In genomic region chr16:12893050-12893750, GRCh38 we compare ENCODE assay signal across 29 cellular contexts. TPM values are rescaled to one million over a fixed set of nuclear protein-coding genes. Genes with fewer than 3 reads are reported as not detected.
A peak's percentile ranks its signal among the peaks of the same experiment; 100 is the strongest.
DNase-seq lines count a peak whose midpoint lies in the region; ATAC-seq, FAIRE-seq and TF ChIP-seq lines count a peak whose summit lies in the region.
"Had no signal": no experiment of that assay in that cellular context is flagged by ENCODE, and none has a peak within 500 bp of the region (broad histone marks: within the 10 kb centered on the region; RNA-seq: fewer than 3 reads in every experiment).

No MANE protein-coding gene starts in this region.

- ATAC-seq in HepG2 (no peak), right lobe of liver (no peak), WTC11 (no peak), HG03460 (IDR thresholded peaks at IDR 0.05; ENCODE audit: unreplicated experiment) (no peak)
- ATAC-seq: GM12878 had no signal

- no peak overlapping the region for H2BK5ac ChIP-seq in H1 (ENCODE audit: low read depth, low read length)

- no peak overlapping the region for H2BK12ac ChIP-seq in H1 (ENCODE audit: low read depth, low read length)

- no peak overlapping the region for H3K14ac ChIP-seq in H1 (ENCODE audit: insufficient read length)

- peaks cover 13% of the 10 kb centered on the region for H3K4me1 Mint-ChIP-seq in WTC11
- H3K4me1 Mint-ChIP-seq: CD14-positive monocyte; CD4-positive, alpha-beta memory T cell; CD4-positive, CD25-positive, alpha-beta regulatory T cell; CD8-positive, alpha-beta memory T cell had no signal

- no peak overlapping the region for H3K4me3 ChIP-seq in HepG2 (replicated peaks in 1 of 3; ENCODE audit: insufficient read depth in 1 of 3, low read depth in 2 of 3, low read length in 3 of 3)
- H3K4me3 ChIP-seq in right lobe of liver: no peak overlapping the region
- H3K4me3 ChIP-seq in H1 (ENCODE audit: extremely low read depth in 1 of 4, insufficient read depth in 2 of 4, low read depth in 3 of 4, low read length in 4 of 4): no peak overlapping the region
- H3K4me3 ChIP-seq: BLaER1, GM12878 had no signal

- no peak for TF ChIP-seq EP300 in HepG2 (IDR thresholded peaks at IDR 0.05; ENCODE audit: low read depth in 2 of 2, low read length in 2 of 2)
- TF ChIP-seq EP300 in HepG2 (CRISPR knock-in tag; IDR thresholded peaks at IDR 0.05; ENCODE audit: borderline replicate concordance): no peak
- no peak for TF ChIP-seq EP300 in H1 (IDR thresholded peaks at IDR 0.05; ENCODE audit: borderline replicate concordance in 1 of 2, low read depth in 2 of 2, low read length in 2 of 2)

- TF ChIP-seq POLR2A in HepG2 (IDR thresholded peaks at IDR 0.05; ENCODE audit: insufficient read depth in 1 of 2, low read depth in 2 of 2, low read length in 2 of 2) (no peak), right lobe of liver (IDR thresholded peaks at IDR 0.05) (no peak), H1 (IDR thresholded peaks at IDR 0.05; ENCODE audit: control extremely low read depth in 1 of 2, low read depth in 2 of 2, low read length in 2 of 2) (no peak)

- no peak for DNase-seq in HepG2 (ENCODE audit: low spot score)
- no peak for DNase-seq in right lobe of liver
- no peak for DNase-seq in WTC11 (ENCODE audit: low spot score)
- DNase-seq in H1 (ENCODE audit: low read depth in 1 of 2, low spot score in 2 of 2): no peak
- DNase-seq in GM13976 (ENCODE audit: low spot score): no peak
- DNase-seq: 8988T; ACHN; BE2C; C1 segment of cervical spinal cord; CD4-positive, alpha-beta memory T cell; CD4-positive, CD25-positive, alpha-beta regulatory T cell; CD8-positive, alpha-beta memory T cell; COR-L47; DMS 273 treated with DMSO at 0.1 percent for 48 hours; DMS153; DMS53; DMS79; DND-41; EL; GDM1 had no signal

- H3K4me2 ChIP-seq in HepG2 (ENCODE audit: low read depth, low read length) (no peak overlapping the region), H1 (ENCODE audit: insufficient read depth in 1 of 2, low read depth in 2 of 2, low read length in 2 of 2) (no peak overlapping the region)
- H3K4me2 ChIP-seq: BLaER1 had no signal

- H3K4ac ChIP-seq in H1 (replicated peaks; ENCODE audit: insufficient read length, low read depth, low read length): no peak overlapping the region

- BruUV-seq in HepG2 (replicated peaks; lab: Mats Ljungman, UMichigan): no TSS peak

- H2BK15ac ChIP-seq in H1 (ENCODE audit: low read length): no peak overlapping the region

- TF ChIP-seq CTCF in HepG2 (CRISPR knock-in tag; IDR thresholded peaks at IDR 0.05) (no peak), right lobe of liver (IDR thresholded peaks at IDR 0.05) (no peak), WTC11 (IDR thresholded peaks at IDR 0.05) (no peak), H1 (IDR thresholded peaks at IDR 0.05; ENCODE audit: control extremely low read depth in 1 of 3, insufficient read depth in 1 of 3, low read depth in 1 of 3, low read length in 3 of 3) (no peak), GM13976 (IDR thresholded peaks at IDR 0.05; ENCODE audit: borderline replicate concordance, control extremely low read depth, extremely low read depth, insufficient read depth, missing control alignments) (no peak)

- no peak overlapping the region for H3K23ac ChIP-seq in H1 (ENCODE audit: insufficient read length)

- no peak overlapping the region for H4K5ac ChIP-seq in H1 (ENCODE audit: insufficient read length, low read depth, low read length)

- no peak overlapping the region for H3K27ac ChIP-seq in HepG2 (ENCODE audit: extremely low read length, insufficient read depth, low read length)
- H3K27ac ChIP-seq in right lobe of liver: no peak overlapping the region
- no peak overlapping the region for H3K27ac ChIP-seq in H1 (ENCODE audit: low read depth, low read length)
- H3K27ac ChIP-seq: BLaER1 had no signal

- intact Hi-C loops in HepG2 (cut with micrococcal nuclease; ENCODE audit: unreplicated experiment) (loop anchor here (10.0 kb wide), 1 partner anchor 982 kb away; no protein-coding TSS in a partner anchor), right lobe of liver (cut with DNase I) (no loop called here)

- no peak overlapping the region for H2BK120ac ChIP-seq in H1 (replicated peaks; ENCODE audit: low read depth, low read length)

- H3K79me2 ChIP-seq in HepG2 (ENCODE audit: insufficient read depth, low read length): no peaks in the 10 kb centered on the region
- H3K79me2 ChIP-seq in H1 (ENCODE audit: control insufficient read depth in 1 of 2, insufficient read depth in 2 of 2, low read length in 2 of 2): no peaks in the 10 kb centered on the region

- no peak overlapping the region for H3K18ac ChIP-seq in H1 (ENCODE audit: extremely low read depth, low read length)

- H4K20me1 ChIP-seq in HepG2 (ENCODE audit: insufficient read depth, low read length) (no peaks in the 10 kb centered on the region), H1 (replicated peaks in 1 of 2; ENCODE audit: control insufficient read depth in 1 of 2, insufficient read depth in 2 of 2, low read length in 2 of 2) (peaks cover 0 to 2% of the 10 kb centered on the region in 2 experiments)
- H4K20me1 ChIP-seq: BLaER1 had no signal

- no peak overlapping the region for H2AK5ac ChIP-seq in H1 (ENCODE audit: low read depth, low read length)

- H3K27me3 ChIP-seq in HepG2 (ENCODE audit: control insufficient read depth in 1 of 2, insufficient read depth in 2 of 2, low read length in 2 of 2) (no peaks in the 10 kb centered on the region), right lobe of liver (no peaks in the 10 kb centered on the region), H1 (replicated peaks in 1 of 4; ENCODE audit: control insufficient read depth in 3 of 4, extremely low read depth in 1 of 4, insufficient read depth in 3 of 4, low read length in 3 of 4) (no peaks in the 10 kb centered on the region)
- H3K27me3 ChIP-seq: BE2C had no signal

- TF ChIP-seq RAD21 in HepG2 (CRISPR knock-in tag; IDR thresholded peaks at IDR 0.05) (no peak), H1 (IDR thresholded peaks at IDR 0.05 in 1 of 2, conservative IDR thresholded peaks at IDR 0.05 in 1 of 2; ENCODE audit: low read depth in 2 of 2, low read length in 2 of 2) (no peak)

- H3K27ac Mint-ChIP-seq in WTC11: no peak overlapping the region
- H3K27ac Mint-ChIP-seq: CD4-positive, CD25-positive, alpha-beta regulatory T cell; CD8-positive, alpha-beta memory T cell had no signal

- H3K36me3 Mint-ChIP-seq in WTC11: no peaks in the 10 kb centered on the region
- H3K36me3 Mint-ChIP-seq: CD14-positive monocyte; CD4-positive, alpha-beta memory T cell; CD4-positive, CD25-positive, alpha-beta regulatory T cell; CD8-positive, alpha-beta memory T cell had no signal

- H3K9ac ChIP-seq in HepG2 (ENCODE audit: insufficient read depth, low read depth, low read length) (no peak overlapping the region), H1 (replicated peaks in 1 of 4; ENCODE audit: extremely low read depth in 1 of 4, low read depth in 3 of 4, low read length in 3 of 4) (no peak overlapping the region)
- H3K9ac ChIP-seq: BLaER1 had no signal

- no peak for FAIRE-seq in HepG2 (lab: Jason Lieb, UNC)
- no peak for FAIRE-seq in H1 (lab: Jason Lieb, UNC)
- FAIRE-seq: A204.1, GM12878, GM12892, GM19239 had no signal

- no peaks in the 10 kb centered on the region for H3K9me3 ChIP-seq in HepG2 (ENCODE audit: low read length)
- H3K9me3 ChIP-seq in right lobe of liver: no peaks in the 10 kb centered on the region
- H3K9me3 ChIP-seq in H1 (ENCODE audit: insufficient read depth in 2 of 2, low read depth in 1 of 2, low read length in 1 of 2): no peaks in the 10 kb centered on the region
- H3K9me3 ChIP-seq: BE2C, BLaER1 had no signal

- H3K27me3 Mint-ChIP-seq in WTC11 (ENCODE audit: low read depth): no peaks in the 10 kb centered on the region

- CTCF ChIA-PET in HepG2 (lab: Yijun Ruan, JAX; ENCODE audit: low intra/inter-chr PET ratio, low total read pairs): no interaction called here
- CTCF ChIA-PET in WTC11 (lab: Charles Lee): no interaction called here
- CTCF ChIA-PET in H1 (lab: Charles Lee; ENCODE audit: partially characterized antibody): interaction anchor here (1.0 to 1.3 kb wide), 3 partner anchors 15 to 538 kb away, joined by 3 to 4 read pairs (median 3); no protein-coding TSS in a partner anchor

- no peak overlapping the region for H3K4me3 Mint-ChIP-seq in WTC11
- H3K4me3 Mint-ChIP-seq: CD14-positive monocyte; CD4-positive, alpha-beta memory T cell; CD4-positive, CD25-positive, alpha-beta regulatory T cell; CD8-positive, alpha-beta memory T cell had no signal

- no peak overlapping the region for H4K8ac ChIP-seq in H1 (ENCODE audit: extremely low read depth, insufficient read depth, low read length)

- H4K91ac ChIP-seq in H1 (replicated peaks; ENCODE audit: insufficient read length, low read length): no peak overlapping the region

- in situ Hi-C loops in HepG2 (cut with HindIII; ENCODE audit: extremely low pct_ligation_motif_present, low pct_unique_long_range_greater_than_20kb) (no loop called here), GM13976 (cut with MboI; ENCODE audit: low sequenced_read_pairs, unreplicated experiment) (loop anchor here (10.0 kb wide), 1 partner anchor 572 kb away; no protein-coding TSS in a partner anchor)

- no peak overlapping the region for H2BK20ac ChIP-seq in H1 (ENCODE audit: low read length)

- no peaks in the 10 kb centered on the region for H3K79me1 ChIP-seq in H1 (ENCODE audit: low read depth, low read length)

- WGBS in HepG2 (ENCODE audit: low lambda C conversion rate): 12% methylated on average over 8 of the region's 8 CpGs
- WGBS in right lobe of liver (ENCODE audit: insufficient coverage, low coverage, low lambda C conversion rate, missing lambda C conversion rate): 62% methylated on average over 8 of the region's 8 CpGs
- WGBS in H1 (ENCODE audit: extremely low coverage in 1 of 2, insufficient coverage in 1 of 2, insufficient read length in 1 of 2, insufficient replicate concordance in 2 of 2, low coverage in 1 of 2, low lambda C conversion rate in 2 of 2, missing lambda C conversion rate in 1 of 2), 2 experiments: 84% methylated on average over 8 of the region's 8 CpGs; no CpG with 5 or more reads in 1 of the 2 experiments

- peaks cover 7% of the 10 kb centered on the region for H3K9me3 Mint-ChIP-seq in WTC11

- H3K36me3 ChIP-seq in HepG2 (replicated peaks in 1 of 2; ENCODE audit: control insufficient read depth in 1 of 2, insufficient read depth in 2 of 2, low read length in 2 of 2) (no peaks in the 10 kb centered on the region), right lobe of liver (no peaks in the 10 kb centered on the region), H1 (ENCODE audit: control insufficient read depth in 2 of 4, insufficient read depth in 4 of 4, low read length in 3 of 4) (no peaks in the 10 kb centered on the region)
- H3K36me3 ChIP-seq: BE2C, BLaER1 had no signal

- H3K4me1 ChIP-seq in HepG2 (ENCODE audit: insufficient read depth, low read length): no peaks in the 10 kb centered on the region
- no peaks in the 10 kb centered on the region for H3K4me1 ChIP-seq in right lobe of liver
- peaks cover 0 to 2% (median under 1%) of the 10 kb centered on the region in 4 experiments; a peak in 1 of 7 replicates for H3K4me1 ChIP-seq in H1 (replicated peaks in 1 of 4; ENCODE audit: control insufficient read depth in 3 of 4, insufficient read depth in 4 of 4, low read length in 3 of 4)
- H3K4me1 ChIP-seq: BE2C, BLaER1 had no signal

- H3K23me2 ChIP-seq in H1 (ENCODE audit: low read depth, low read length): no peaks in the 10 kb centered on the region

- POLR2A ChIA-PET in HepG2 (lab: Yijun Ruan, JAX): no interaction called here
- POLR2A ChIA-PET in WTC11 (lab: Charles Lee): no interaction called here
- POLR2A ChIA-PET in H1 (lab: Charles Lee; ENCODE audit: partially characterized antibody): no interaction called here

- no peak overlapping the region for H3K56ac ChIP-seq in H1 (replicated peaks; ENCODE audit: insufficient read length, low read depth, low read length)

- H2AFZ ChIP-seq in HepG2 (ENCODE audit: low read length) (no peak overlapping the region), H1 (ENCODE audit: low read length) (peak overlapping the region; percentile 61; the same call in 1 of the 2 replicates)

RNA-seq across cellular contexts. Expression of gene SHISA9, which starts 8.2 kb away (rescaled TPM):
- total RNA-seq in HepG2 (2016; rRNA removed; fragmentation: Illumina TruSeq; extraction: Trizol) (not detected in 2 replicates), right lobe of liver (under 1 TPM in 2 of 6 experiments, not detected in 4; 0.02 to 0.06 TPM), WTC11 (2021) (37.5 to 39.3 TPM (median 38.8 TPM) in 3 replicates)
- total RNA-seq in HepG2 (2016; cell fraction: cytosol; rRNA removed; fragmentation: Illumina TruSeq; extraction: Trizol; ENCODE audit: low read depth): not detected in 2 replicates
- total RNA-seq in HepG2 (2016; cell fraction: insoluble cytoplasmic fraction; rRNA removed; fragmentation: Illumina TruSeq; extraction: Trizol): not detected in 2 replicates
- not detected in 2 replicates for total RNA-seq in HepG2 (2016; cell fraction: membrane; rRNA removed; fragmentation: Illumina TruSeq; extraction: Trizol)
- not detected in 2 replicates for total RNA-seq in HepG2 (2016; cell fraction: nucleus; rRNA removed; fragmentation: Illumina TruSeq; extraction: Trizol)
- polyA plus RNA-seq in HepG2 (2011; rRNA removed) (0.01 TPM in 1 of 2 replicates, not detected in the other), H1 (2011; rRNA removed) (25.6 and 28.7 TPM in 2 replicates)
- not detected in 2 replicates for polyA plus RNA-seq in HepG2 (2011; cell fraction: cytosol; rRNA removed)
- 0.03 TPM in 2 replicates for polyA plus RNA-seq in HepG2 (2011; cell fraction: nucleus; rRNA removed)
- polyA plus RNA-seq in HepG2 (2012): not detected in 2 replicates
- polyA plus RNA-seq in HepG2 (2016; cell fraction: cytosol; fragmentation: Illumina TruSeq; extraction: Trizol; ENCODE audit: low read depth): not detected in 2 replicates
- polyA plus RNA-seq in HepG2 (2016; cell fraction: insoluble cytoplasmic fraction; fragmentation: Illumina TruSeq; extraction: Trizol; ENCODE audit: low read depth): not detected in 2 replicates
- polyA plus RNA-seq in HepG2 (2016; cell fraction: membrane; fragmentation: Illumina TruSeq; extraction: Trizol; ENCODE audit: low read depth): not detected in 2 replicates
- polyA plus RNA-seq in HepG2 (2016; cell fraction: nucleus; fragmentation: Illumina TruSeq; extraction: Trizol; ENCODE audit: insufficient read depth, low read depth): not detected in 2 replicates
- 0.02 and 0.23 TPM in 2 replicates for polyA minus RNA-seq in HepG2 (2011; rRNA and poly(A)+ RNA removed; ENCODE audit: low replicate concordance)
- polyA minus RNA-seq in HepG2 (2011; cell fraction: cytosol; rRNA and poly(A)+ RNA removed): not detected in 2 replicates
- polyA minus RNA-seq in HepG2 (2011; cell fraction: nucleus; rRNA and poly(A)+ RNA removed): 0.62 and 0.64 TPM in 2 replicates
- total RNA-seq in H1 (2021; fragmentation: NEBNext Ultra II Directional; extraction: Animal tissue kit (Norgen Biotek cat#: 25700)): 39.8 and 41.9 TPM in 2 replicates
- polyA plus RNA-seq in H1 (2011; cell fraction: cytosol; rRNA removed): 18.3 TPM
- polyA plus RNA-seq in H1 (2011; cell fraction: nucleus; rRNA removed): 29.4 TPM
- 13.7 to 20.8 TPM (median 17.4 TPM) in 4 replicates for polyA plus RNA-seq in H1 (2012, experiment 1 of 2)
- 6.6 TPM for polyA plus RNA-seq in H1 (2012, experiment 2 of 2)
- polyA plus RNA-seq in H1 (2013, experiment 1 of 2): 22.3 TPM
- polyA plus RNA-seq in H1 (2013, experiment 2 of 2): 26.4 TPM
- polyA minus RNA-seq in H1 (2011; rRNA and poly(A)+ RNA removed): 31.8 and 36.5 TPM in 2 replicates
- polyA minus RNA-seq in H1 (2011; cell fraction: cytosol; rRNA and poly(A)+ RNA removed): 41.0 TPM
- polyA minus RNA-seq in H1 (2011; cell fraction: nucleus; rRNA and poly(A)+ RNA removed): 93.2 TPM
- total RNA-seq: A673; CD4-positive, alpha-beta memory T cell; CD4-positive, CD25-positive, alpha-beta regulatory T cell had no signal
- polyA plus RNA-seq: AG04450; CD14-positive monocyte; CD4-positive, alpha-beta memory T cell; CD4-positive, CD25-positive, alpha-beta regulatory T cell; CD8-positive, alpha-beta memory T cell had no signal

Comparison
In these comparisons a context has a peak if more than half of its experiments do, and no peak if none do; other contexts are left out.
1. RNA of gene SHISA9, which starts 8.2 kb away (total RNA-seq): 39.8 to 41.9 TPM in H1 and 37.5 to 39.3 TPM in WTC11; not detected in HepG2 and 0.02 to 0.06 TPM in right lobe of liver; every median in the first group is over 10 times any median in the second.
2. Of the 50 proteins assayed by ChIP-seq in both HepG2 and WTC11: peak only in HepG2: none; only in WTC11: USF2; in both: none; in neither: 48; mixed calls (peak in some experiments, not most) for 1.